24 cellular contexts compared by ENCODE assay signal in the genomic region with DNA sequence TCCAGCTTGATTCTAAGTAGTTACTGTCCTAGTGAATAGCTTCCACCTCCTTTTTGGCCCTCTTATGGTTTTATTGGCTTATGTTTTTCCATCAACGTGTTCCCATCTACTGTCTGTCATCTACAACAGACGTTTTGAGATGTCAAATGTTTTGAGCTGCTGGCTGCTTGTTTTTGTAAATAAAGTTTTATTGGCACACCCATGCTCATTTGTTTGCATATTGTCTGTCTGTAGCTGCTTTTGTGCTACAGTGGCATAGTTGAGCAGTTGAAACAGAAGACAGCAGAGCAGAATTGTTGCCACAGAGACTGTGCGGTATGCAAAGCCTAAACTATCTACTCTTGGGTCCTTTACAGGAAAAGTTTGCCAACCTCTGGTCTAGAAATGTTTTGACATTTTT.
A peak's percentile ranks its signal among the peaks of the same experiment; 100 is the strongest.
DNase-seq lines count a peak whose midpoint lies in the region; ATAC-seq, FAIRE-seq and TF ChIP-seq lines count a peak whose summit lies in the region.
"Had no signal": no experiment of that assay in that cellular context is flagged by ENCODE, and none has a peak within 500 bp of the region (broad histone marks: within the 10 kb centered on the region; RNA-seq: fewer than 3 reads in every experiment).

No MANE protein-coding gene starts in this region.

- no peak for TF ChIP-seq CTCF in HepG2 (CRISPR knock-in tag; IDR thresholded peaks at IDR 0.05)
- no peak for TF ChIP-seq CTCF in right lobe of liver (IDR thresholded peaks at IDR 0.05)

- peaks cover 28% of the 10 kb centered on the region for H3K36me3 Mint-ChIP-seq in memory B cell

- no peak overlapping the region for H3K4me2 ChIP-seq in HepG2 (ENCODE audit: low read depth, low read length)
- H3K4me2 ChIP-seq: A549, BLaER1 had no signal

- ATAC-seq in HepG2 (no peak), right lobe of liver (no peak), memory B cell (ENCODE audit: low read depth) (no peak), HG03432 (IDR thresholded peaks at IDR 0.05; ENCODE audit: unreplicated experiment) (no peak)
- ATAC-seq: A549 had no signal

- no TSS peak for BruUV-seq in HepG2 (replicated peaks; lab: Mats Ljungman, UMichigan)

- H3K27me3 Mint-ChIP-seq in memory B cell, result no peaks in the 10 kb centered on the region
- H3K27me3 Mint-ChIP-seq: CD4-positive, alpha-beta memory T cell; CD4-positive, CD25-positive, alpha-beta regulatory T cell; CD8-positive, alpha-beta memory T cell had no signal

- H2AFZ ChIP-seq in HepG2 (ENCODE audit: low read length), result no peak overlapping the region

- no peak overlapping the region for H3K4me3 Mint-ChIP-seq in memory B cell
- H3K4me3 Mint-ChIP-seq: CD14-positive monocyte; CD4-positive, alpha-beta memory T cell; CD4-positive, CD25-positive, alpha-beta regulatory T cell had no signal

- H3K9me3 ChIP-seq in HepG2 (ENCODE audit: low read length), result no peaks in the 10 kb centered on the region
- H3K9me3 ChIP-seq in right lobe of liver, result no peaks in the 10 kb centered on the region
- H3K9me3 ChIP-seq: A549, BE2C, BLaER1 had no signal

- H3K4me3 ChIP-seq in HepG2 (replicated peaks in 1 of 3; ENCODE audit: insufficient read depth in 1 of 3, low read depth in 2 of 3, low read length in 3 of 3) (no peak overlapping the region), right lobe of liver (no peak overlapping the region)
- H3K4me3 ChIP-seq: A549, BLaER1 had no signal

- TF ChIP-seq EP300 in HepG2 (IDR thresholded peaks at IDR 0.05; ENCODE audit: low read depth in 2 of 2, low read length in 2 of 2) (no peak), HepG2 (CRISPR knock-in tag; IDR thresholded peaks at IDR 0.05; ENCODE audit: borderline replicate concordance) (no peak)

- no peak for TF ChIP-seq RAD21 in HepG2 (CRISPR knock-in tag; IDR thresholded peaks at IDR 0.05)

- no peak for TF ChIP-seq POLR2A in HepG2 (IDR thresholded peaks at IDR 0.05; ENCODE audit: insufficient read depth in 1 of 2, low read depth in 2 of 2, low read length in 2 of 2)
- no peak for TF ChIP-seq POLR2A in right lobe of liver (IDR thresholded peaks at IDR 0.05)

- CTCF ChIA-PET in HepG2 (lab: Yijun Ruan, JAX; ENCODE audit: low intra/inter-chr PET ratio, low total read pairs), result no interaction called here

- in situ Hi-C loops in HepG2 (cut with HindIII; ENCODE audit: extremely low pct_ligation_motif_present, low pct_unique_long_range_greater_than_20kb), result no loop called here

- POLR2A ChIA-PET in HepG2 (lab: Yijun Ruan, JAX), result no interaction called here

- H3K27me3 ChIP-seq in HepG2 (ENCODE audit: control insufficient read depth in 1 of 2, insufficient read depth in 2 of 2, low read length in 2 of 2) (no peaks in the 10 kb centered on the region), right lobe of liver (no peaks in the 10 kb centered on the region)
- H3K27me3 ChIP-seq: BE2C, BLaER1 had no signal

- H3K4me1 Mint-ChIP-seq in memory B cell, result no peaks in the 10 kb centered on the region
- H3K4me1 Mint-ChIP-seq: CD14-positive monocyte; CD8-positive, alpha-beta memory T cell had no signal

- H3K27ac ChIP-seq in HepG2 (ENCODE audit: extremely low read length, insufficient read depth, low read length) (no peak overlapping the region), right lobe of liver (no peak overlapping the region)
- H3K27ac ChIP-seq: 22Rv1, A549, BLaER1 had no signal

- WGBS in HepG2 (ENCODE audit: low lambda C conversion rate), result 94% methylated on average over 3 of the region's 3 CpGs
- 85% methylated on average over 3 of the region's 3 CpGs for WGBS in right lobe of liver (ENCODE audit: insufficient coverage, low coverage, low lambda C conversion rate, missing lambda C conversion rate)

- peak overlapping the region; percentile 52 for H3K27ac Mint-ChIP-seq in memory B cell
- H3K27ac Mint-ChIP-seq: CD14-positive monocyte; CD4-positive, alpha-beta memory T cell; CD8-positive, alpha-beta memory T cell had no signal

- DNase-seq in HepG2 (ENCODE audit: low spot score) (no peak), right lobe of liver (no peak), memory B cell (ENCODE audit: low spot score in 2 of 2) (no peak), AG20443 (ENCODE audit: low spot score) (no peak)
- DNase-seq: BE2C; C1 segment of cervical spinal cord; CD4-positive, alpha-beta memory T cell; CD4-positive, CD25-positive, alpha-beta regulatory T cell; CD8-positive, alpha-beta memory T cell; COR-L47; DMS 273 treated with DMSO at 0.1 percent for 48 hours; DMS153; DMS53; DMS79; DND-41; EL; GDM1 had no signal

- FAIRE-seq in HepG2 (lab: Jason Lieb, UNC), result no peak
- FAIRE-seq: A549, GM12891, GM19239 had no signal

- H3K9me3 Mint-ChIP-seq in memory B cell, result no peaks in the 10 kb centered on the region
- H3K9me3 Mint-ChIP-seq: CD4-positive, alpha-beta memory T cell; CD8-positive, alpha-beta memory T cell had no signal

- no peaks in the 10 kb centered on the region for H3K79me2 ChIP-seq in HepG2 (ENCODE audit: insufficient read depth, low read length)

- no peaks in the 10 kb centered on the region; a peak in 2 of 5 replicates for H3K36me3 ChIP-seq in HepG2 (replicated peaks in 1 of 2; ENCODE audit: control insufficient read depth in 1 of 2, insufficient read depth in 2 of 2, low read length in 2 of 2)
- H3K36me3 ChIP-seq in right lobe of liver, result no peaks in the 10 kb centered on the region
- H3K36me3 ChIP-seq: BE2C had no signal

- no peak overlapping the region for H3K9ac ChIP-seq in HepG2 (ENCODE audit: insufficient read depth, low read depth, low read length)
- H3K9ac ChIP-seq: BLaER1 had no signal

- no peaks in the 10 kb centered on the region for H4K20me1 ChIP-seq in HepG2 (ENCODE audit: insufficient read depth, low read length)
- H4K20me1 ChIP-seq: BLaER1 had no signal

- intact Hi-C loops in HepG2 (cut with micrococcal nuclease; ENCODE audit: unreplicated experiment) (no loop called here), right lobe of liver (cut with DNase I) (no loop called here)

- no peaks in the 10 kb centered on the region for H3K4me1 ChIP-seq in HepG2 (ENCODE audit: insufficient read depth, low read length)
- H3K4me1 ChIP-seq in right lobe of liver, result no peaks in the 10 kb centered on the region
- H3K4me1 ChIP-seq: A549, BE2C, BLaER1 had no signal

TF ChIP-seq in HepG2, 621 proteins besides CTCF, POLR2A, EP300 and RAD21:
- no peak for TF ChIP-seq ZNF317 (CRISPR knock-in tag; IDR thresholded peaks at IDR 0.05)
- TF ChIP-seq, protein P1, sequence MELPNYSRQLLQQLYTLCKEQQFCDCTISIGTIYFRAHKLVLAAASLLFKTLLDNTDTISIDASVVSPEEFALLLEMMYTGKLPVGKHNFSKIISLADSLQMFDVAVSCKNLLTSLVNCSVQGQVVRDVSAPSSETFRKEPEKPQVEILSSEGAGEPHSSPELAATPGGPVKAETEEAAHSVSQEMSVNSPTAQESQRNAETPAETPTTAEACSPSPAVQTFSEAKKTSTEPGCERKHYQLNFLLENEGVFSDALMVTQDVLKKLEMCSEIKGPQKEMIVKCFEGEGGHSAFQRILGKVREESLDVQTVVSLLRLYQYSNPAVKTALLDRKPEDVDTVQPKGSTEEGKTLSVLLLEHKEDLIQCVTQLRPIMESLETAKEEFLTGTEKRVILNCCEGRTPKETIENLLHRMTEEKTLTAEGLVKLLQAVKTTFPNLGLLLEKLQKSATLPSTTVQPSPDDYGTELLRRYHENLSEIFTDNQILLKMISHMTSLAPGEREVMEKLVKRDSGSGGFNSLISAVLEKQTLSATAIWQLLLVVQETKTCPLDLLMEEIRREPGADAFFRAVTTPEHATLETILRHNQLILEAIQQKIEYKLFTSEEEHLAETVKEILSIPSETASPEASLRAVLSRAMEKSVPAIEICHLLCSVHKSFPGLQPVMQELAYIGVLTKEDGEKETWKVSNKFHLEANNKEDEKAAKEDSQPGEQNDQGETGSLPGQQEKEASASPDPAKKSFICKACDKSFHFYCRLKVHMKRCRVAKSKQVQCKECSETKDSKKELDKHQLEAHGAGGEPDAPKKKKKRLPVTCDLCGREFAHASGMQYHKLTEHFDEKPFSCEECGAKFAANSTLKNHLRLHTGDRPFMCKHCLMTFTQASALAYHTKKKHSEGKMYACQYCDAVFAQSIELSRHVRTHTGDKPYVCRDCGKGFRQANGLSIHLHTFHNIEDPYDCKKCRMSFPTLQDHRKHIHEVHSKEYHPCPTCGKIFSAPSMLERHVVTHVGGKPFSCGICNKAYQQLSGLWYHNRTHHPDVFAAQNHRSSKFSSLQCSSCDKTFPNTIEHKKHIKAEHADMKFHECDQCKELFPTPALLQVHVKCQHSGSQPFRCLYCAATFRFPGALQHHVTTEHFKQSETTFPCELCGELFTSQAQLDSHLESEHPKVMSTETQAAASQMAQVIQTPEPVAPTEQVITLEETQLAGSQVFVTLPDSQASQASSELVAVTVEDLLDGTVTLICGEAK (IDR thresholded peaks at IDR 0.05), result peak; percentile 43; the same call in 1 of the 2 replicates
- TF ChIP-seq, protein P1 (CRISPR knock-in tag; IDR thresholded peaks at IDR 0.05), result peak; percentile 73
